8 cellular contexts compared by ENCODE assay signal in genomic region chr2:121754851-121755236, GRCh38. TPM values are rescaled to one million over a fixed set of nuclear protein-coding genes. Genes with fewer than 3 reads are reported as not detected.
DNase-seq lines count a peak whose midpoint lies in the region; ATAC-seq, FAIRE-seq and TF ChIP-seq lines count a peak whose summit lies in the region.

No MANE protein-coding gene starts in this region.

- no peaks in the 10 kb centered on the region for H3F3A ChIP-seq in smooth muscle cell (ENCODE audit: low read depth)

- H3K9ac ChIP-seq in SK-N-MC (ENCODE audit: insufficient read length): peak overlapping the region; percentile 96
- H3K9ac ChIP-seq in smooth muscle cell (ENCODE audit: low read depth): peak overlapping the region; percentile 74

- peaks cover 35% of the 10 kb centered on the region for H3K79me2 ChIP-seq in smooth muscle cell (ENCODE audit: low read depth)

- ATAC-seq in HG02588 (IDR thresholded peaks at IDR 0.05; ENCODE audit: unreplicated experiment): no peak

- H3K36me3 ChIP-seq in SK-N-MC (ENCODE audit: insufficient read depth, low read length) (peaks cover 21% of the 10 kb centered on the region), smooth muscle cell (ENCODE audit: low read depth) (no peaks in the 10 kb centered on the region)

- TF ChIP-seq CTCF in fibroblast of villous mesenchyme (IDR thresholded peaks at IDR 0.05; ENCODE audit: insufficient read depth, low read depth, low read length) (no peak), smooth muscle cell (IDR thresholded peaks at IDR 0.05; ENCODE audit: borderline replicate concordance, insufficient read depth, poor library complexity, severe bottlenecking) (no peak)

- peak overlapping the region; percentile 91 for H3K4me3 Mint-ChIP-seq in T-helper 2 cell treated with Interferon-gamma antibody and Interleukin-4, amounts not matched to agents 5 μg/mL and 100 μg/mL, for 36 hours

- peaks cover 7% of the 10 kb centered on the region for H3K36me3 Mint-ChIP-seq in T-helper 2 cell treated with Interferon-gamma antibody and Interleukin-4, amounts not matched to agents 5 μg/mL and 100 μg/mL, for 36 hours (ENCODE audit: low read depth)

- H3K27ac Mint-ChIP-seq in T-helper 2 cell treated with Interferon-gamma antibody and Interleukin-4, amounts not matched to agents 5 μg/mL and 100 μg/mL, for 36 hours: peak overlapping the region; percentile 93

- peak overlapping the region; percentile 98 for H2AFZ ChIP-seq in smooth muscle cell (ENCODE audit: low read depth)

- H3K4me1 ChIP-seq in smooth muscle cell (ENCODE audit: low read depth): peaks cover 16% of the 10 kb centered on the region

- H3K27me3 ChIP-seq in smooth muscle cell (ENCODE audit: low read depth): no peaks in the 10 kb centered on the region

- H3K9me3 ChIP-seq in SK-N-MC (ENCODE audit: low read depth, low read length) (no peaks in the 10 kb centered on the region), smooth muscle cell (replicated peaks; ENCODE audit: low read depth) (no peaks in the 10 kb centered on the region)

- H3K4me3 ChIP-seq in SK-N-MC (peak overlapping the region; percentile 95), fibroblast of villous mesenchyme (ENCODE audit: low read depth, low read length) (peak overlapping the region; percentile 99), smooth muscle cell (peak overlapping the region; percentile 79)

- H3K27me3 Mint-ChIP-seq in T-helper 2 cell treated with Interferon-gamma antibody and Interleukin-4, amounts not matched to agents 5 μg/mL and 100 μg/mL, for 36 hours (ENCODE audit: low read depth): no peaks in the 10 kb centered on the region

- H4K20me1 ChIP-seq in smooth muscle cell (ENCODE audit: low read depth): no peaks in the 10 kb centered on the region

- 6% methylated on average over 8 of the region's 8 CpGs for WGBS in smooth muscle cell (ENCODE audit: low lambda C conversion rate)

- H3K9me3 Mint-ChIP-seq in T-helper 2 cell treated with Interferon-gamma antibody and Interleukin-4, amounts not matched to agents 5 μg/mL and 100 μg/mL, for 36 hours: no peaks in the 10 kb centered on the region

- peak overlapping the region; percentile 97 for H3K4me2 ChIP-seq in smooth muscle cell

- FAIRE-seq in HTR-8/SVneo (lab: Jason Lieb, UNC): no peak

- H3K4me1 Mint-ChIP-seq in T-helper 2 cell treated with Interferon-gamma antibody and Interleukin-4, amounts not matched to agents 5 μg/mL and 100 μg/mL, for 36 hours (ENCODE audit: low read depth): peaks cover 13% of the 10 kb centered on the region

- H3K27ac ChIP-seq in SK-N-MC (peak overlapping the region; percentile 73), smooth muscle cell (ENCODE audit: low read depth) (no peak overlapping the region)

- DNase-seq in T-helper 2 cell treated with Interferon-gamma antibody and Interleukin-4, amounts not matched to agents 5 μg/mL and 100 μg/mL, for 36 hours (ENCODE audit: low spot score): no peak
- DNase-seq in T-helper 2 cell: no peak
- no peak for DNase-seq in SK-N-MC (ENCODE audit: low read depth, low spot score)
- DNase-seq in fibroblast of villous mesenchyme (ENCODE audit: low read depth): no peak
- DNase-seq in smooth muscle cell (lab: John Stamatoyannopoulos, UW; ENCODE audit: unreplicated experiment): no peak
- DNase-seq in iPS-NIHi7 (ENCODE audit: extremely low spot score): no peak
- DNase-seq in HTR-8/SVneo (ENCODE audit: insufficient read length, low spot score): no peak

RNA-seq across cellular contexts. Expression of gene TSN, which starts 0.6 kb away (rescaled TPM):
- total RNA-seq in fibroblast of villous mesenchyme (46.4 and 65.2 TPM in 2 replicates), smooth muscle cell (53.1 and 61.8 TPM in 2 replicates)
- polyA plus RNA-seq in smooth muscle cell: 43.8 and 47.3 TPM in 2 replicates

RNA-seq across cellular contexts. Expression of gene NIFK, which starts 18.2 kb away (rescaled TPM):
- total RNA-seq in fibroblast of villous mesenchyme: 34.1 and 50.1 TPM in 2 replicates
- 28.0 and 92.5 TPM in 2 replicates for total RNA-seq in smooth muscle cell
- polyA plus RNA-seq in smooth muscle cell: 43.6 and 45.1 TPM in 2 replicates
